ENCODE assay signal across 20 cellular contexts in genomic region chr16:2716948-2717347, GRCh38. TPM values are rescaled to one million over a fixed set of nuclear protein-coding genes. Genes with fewer than 3 reads are reported as not detected.
DNase-seq lines count a peak whose midpoint lies in the region; ATAC-seq and TF ChIP-seq lines count a peak whose summit lies in the region.
"Had no signal": no experiment of that assay in that cellular context is flagged by ENCODE, and none has a peak within 500 bp of the region (broad histone marks: within the 10 kb centered on the region; RNA-seq: fewer than 3 reads in every experiment).

No MANE protein-coding gene starts in this region.

- H3K79me2 ChIP-seq in DND-41 (ENCODE audit: insufficient read depth, low read length) = no peaks in the 10 kb centered on the region
- no peaks in the 10 kb centered on the region for H3K79me2 ChIP-seq in mesendoderm (ENCODE audit: control insufficient read depth, insufficient read depth, low read length)

- CTCF ChIA-PET in activated CD4-positive, alpha-beta memory T cell treated with anti-CD3 and anti-CD28 coated beads, Interleukin-2, amount 10 ng/mL, durations not matched to agents 7 days and 5 days (lab: Charles Lee) = interaction anchor here (1.3 kb wide), 1 partner anchor 244 kb away, joined by 3 read pairs; no protein-coding TSS in a partner anchor

- peaks cover 39% of the 10 kb centered on the region for H3K4me1 ChIP-seq in DND-41 (ENCODE audit: insufficient read depth, low read length)
- H3K4me1 ChIP-seq in NT2/D1 (ENCODE audit: insufficient read depth, insufficient read length) = peaks cover 28% of the 10 kb centered on the region
- no peaks in the 10 kb centered on the region for H3K4me1 ChIP-seq in mesendoderm (ENCODE audit: control insufficient read depth, low read depth, low read length)
- H3K4me1 ChIP-seq: BE2C had no signal

- H3K36me3 Mint-ChIP-seq in activated CD4-positive, alpha-beta memory T cell treated with anti-CD3 and anti-CD28 coated beads, Interleukin-2, amount 10 ng/mL, durations not matched to agents 7 days and 5 days (ENCODE audit: low read depth) = no peaks in the 10 kb centered on the region
- no peaks in the 10 kb centered on the region for H3K36me3 Mint-ChIP-seq in activated T-cell treated with anti-CD3 and anti-CD28 coated beads, Interleukin-2, amount 50 U/mL, for 24 hours (ENCODE audit: low read depth)

- no peak for TF ChIP-seq CTCF in DND-41 (IDR thresholded peaks at IDR 0.05; ENCODE audit: borderline replicate concordance, extremely low read depth, low read length, poor library complexity, severe bottlenecking)

- no peak overlapping the region for H4K8ac ChIP-seq in mesendoderm (ENCODE audit: low read depth, low read length)

- no peak overlapping the region for H2BK120ac ChIP-seq in mesendoderm (ENCODE audit: low read depth, low read length)

- H3K9ac ChIP-seq in DND-41 (ENCODE audit: low read depth, low read length) = 0 out of 2 replicates have a peak overlapping the region, but pooled peaks have one; percentile 53
- H3K9ac ChIP-seq in NT2/D1 (ENCODE audit: insufficient read length, low read depth) = peak overlapping the region; percentile 32
- H3K9ac ChIP-seq in mesendoderm (ENCODE audit: low read length) = no peak overlapping the region

- no peak overlapping the region for H4K5ac ChIP-seq in mesendoderm (ENCODE audit: low read length)

- no peak for ATAC-seq in DND-41 (ENCODE audit: insufficient read depth, low read depth)
- ATAC-seq: Right ventricle myocardium inferior had no signal

- H3K27ac Mint-ChIP-seq in activated CD4-positive, alpha-beta memory T cell treated with anti-CD3 and anti-CD28 coated beads, Interleukin-2, amount 10 ng/mL, durations not matched to agents 7 days and 5 days = no peak overlapping the region
- no peak overlapping the region for H3K27ac Mint-ChIP-seq in activated T-cell treated with anti-CD3 and anti-CD28 coated beads, Interleukin-2, amount 50 U/mL, for 24 hours
- H3K27ac Mint-ChIP-seq: CD4-positive, alpha-beta T cell had no signal

- H3K18ac ChIP-seq in mesendoderm (ENCODE audit: low read length) = no peak overlapping the region

- H3K4ac ChIP-seq in mesendoderm (ENCODE audit: low read depth, low read length) = no peak overlapping the region

- no peak overlapping the region for H2BK15ac ChIP-seq in mesendoderm (replicated peaks; ENCODE audit: low read depth)

- H2AK5ac ChIP-seq in mesendoderm (ENCODE audit: low read length) = no peak overlapping the region

- H3K4me1 Mint-ChIP-seq in activated CD4-positive, alpha-beta memory T cell treated with anti-CD3 and anti-CD28 coated beads, Interleukin-2, amount 10 ng/mL, durations not matched to agents 7 days and 5 days = peaks cover 9% of the 10 kb centered on the region
- H3K4me1 Mint-ChIP-seq in activated T-cell treated with anti-CD3 and anti-CD28 coated beads, Interleukin-2, amount 50 U/mL, for 24 hours (ENCODE audit: low read depth) = peaks cover 14% of the 10 kb centered on the region

- H3K9me3 ChIP-seq in DND-41 (ENCODE audit: insufficient read depth, low read length, severe bottlenecking) (no peaks in the 10 kb centered on the region), NT2/D1 (ENCODE audit: insufficient read depth, low read length) (no peaks in the 10 kb centered on the region)
- H3K9me3 ChIP-seq: BE2C, Caco-2 had no signal

- no peak overlapping the region for H2AFZ ChIP-seq in DND-41 (ENCODE audit: low read depth, low read length)

- H3K4me3 ChIP-seq in DND-41 (ENCODE audit: low read depth in 1 of 2, low read length in 2 of 2) = no peak overlapping the region
- H3K4me3 ChIP-seq in NT2/D1 (ENCODE audit: insufficient read length, low read depth) = no peak overlapping the region
- H3K4me3 ChIP-seq in mesendoderm (ENCODE audit: low read length) = no peak overlapping the region

- H3K27ac ChIP-seq in DND-41 (ENCODE audit: low read length) = no peak overlapping the region
- H3K27ac ChIP-seq in mesendoderm (ENCODE audit: low read depth, low read length) = no peak overlapping the region
- H3K27ac ChIP-seq: HL-60 had no signal

- H3K79me1 ChIP-seq in mesendoderm (ENCODE audit: low read length) = no peaks in the 10 kb centered on the region

- H3K56ac ChIP-seq in mesendoderm (ENCODE audit: low read length) = no peak overlapping the region

- no CpG with 5 or more reads among the region's 10 CpGs for WGBS in mesendoderm (ENCODE audit: extremely low coverage, insufficient coverage, low lambda C conversion rate)

- H3K27me3 ChIP-seq in DND-41 (ENCODE audit: insufficient read depth, low read length, poor library complexity) (no peaks in the 10 kb centered on the region), NT2/D1 (ENCODE audit: insufficient read depth, insufficient read length) (no peaks in the 10 kb centered on the region), mesendoderm (ENCODE audit: insufficient read depth, low read length, poor library complexity) (no peaks in the 10 kb centered on the region)
- H3K27me3 ChIP-seq: BE2C had no signal

- H3K4me2 ChIP-seq in DND-41 (ENCODE audit: insufficient read depth, low read length) (no peak overlapping the region), mesendoderm (ENCODE audit: low read length) (no peak overlapping the region)

- H2BK5ac ChIP-seq in mesendoderm (ENCODE audit: low read length) = no peak overlapping the region

- H4K20me1 ChIP-seq in DND-41 (ENCODE audit: insufficient read depth, low read length) = peaks cover 8% of the 10 kb centered on the region

- no peak overlapping the region for H3K4me3 Mint-ChIP-seq in activated CD4-positive, alpha-beta memory T cell treated with anti-CD3 and anti-CD28 coated beads, Interleukin-2, amount 10 ng/mL, durations not matched to agents 7 days and 5 days
- no peak overlapping the region for H3K4me3 Mint-ChIP-seq in activated T-cell treated with anti-CD3 and anti-CD28 coated beads, Interleukin-2, amount 50 U/mL, for 24 hours
- H3K4me3 Mint-ChIP-seq: CD4-positive, alpha-beta T cell had no signal

- no peak for DNase-seq in DND-41
- DNase-seq in NT2/D1 (ENCODE audit: low read depth, low spot score) = no peak
- peak; percentile 34 for DNase-seq in cerebellar cortex (ENCODE audit: low spot score)
- DNase-seq in mesendoderm = peak; percentile 61
- DNase-seq in GM19240 (ENCODE audit: insufficient read length, low spot score) = no peak
- no peak for DNase-seq in activated CD4-positive, alpha-beta memory T cell treated with anti-CD3 and anti-CD28 coated beads, Interleukin-2, amount 10 ng/mL, durations not matched to agents 7 days and 5 days
- DNase-seq in activated T-cell treated with anti-CD3 and anti-CD28 coated beads, Interleukin-2, amount 50 U/mL, for 24 hours = no peak
- DNase-seq: BE2C, Caco-2, DMS 273 treated with DMSO at 0.1 percent for 48 hours, IMR-90, NCI-H1417, NCI-H187, NCI-H446, NCI-H526, OCI-M1 had no signal

- no peak overlapping the region for H3K23ac ChIP-seq in mesendoderm (ENCODE audit: low read length)

- H3K9me3 Mint-ChIP-seq in activated CD4-positive, alpha-beta memory T cell treated with anti-CD3 and anti-CD28 coated beads, Interleukin-2, amount 10 ng/mL, durations not matched to agents 7 days and 5 days = no peaks in the 10 kb centered on the region
- no peaks in the 10 kb centered on the region for H3K9me3 Mint-ChIP-seq in activated T-cell treated with anti-CD3 and anti-CD28 coated beads, Interleukin-2, amount 50 U/mL, for 24 hours
- H3K9me3 Mint-ChIP-seq: CD4-positive, alpha-beta T cell had no signal

- H3K27me3 Mint-ChIP-seq in activated CD4-positive, alpha-beta memory T cell treated with anti-CD3 and anti-CD28 coated beads, Interleukin-2, amount 10 ng/mL, durations not matched to agents 7 days and 5 days = peaks cover 5% of the 10 kb centered on the region
- peaks cover 9% of the 10 kb centered on the region for H3K27me3 Mint-ChIP-seq in activated T-cell treated with anti-CD3 and anti-CD28 coated beads, Interleukin-2, amount 50 U/mL, for 24 hours
- H3K27me3 Mint-ChIP-seq: CD4-positive, alpha-beta T cell had no signal

- H3K36me3 ChIP-seq in DND-41 (ENCODE audit: insufficient read depth, low read length) = no peaks in the 10 kb centered on the region
- H3K36me3 ChIP-seq in NT2/D1 (ENCODE audit: insufficient read depth, insufficient read length, low read length) = no peaks in the 10 kb centered on the region
- no peaks in the 10 kb centered on the region for H3K36me3 ChIP-seq in mesendoderm (ENCODE audit: control insufficient read depth, insufficient read depth, low read length)
- H3K36me3 ChIP-seq: BE2C had no signal

- POLR2A ChIA-PET in activated CD4-positive, alpha-beta memory T cell treated with anti-CD3 and anti-CD28 coated beads, Interleukin-2, amount 10 ng/mL, durations not matched to agents 7 days and 5 days (lab: Charles Lee) = interaction anchor here (0.8 to 1.1 kb wide), 5 partner anchors 20 to 179 kb away, joined by 3 to 6 read pairs (median 3); partner anchors contain the start of genes ELOB and PDPK1

RNA-seq across cellular contexts. Expression of gene PRSS27, which starts 3.1 kb away (rescaled TPM):
- 0.97 TPM for polyA plus RNA-seq in mesendoderm (2013, experiment 1 of 2)
- polyA plus RNA-seq in mesendoderm (2013, experiment 2 of 2) = 1.0 TPM
- 1 to 10 TPM; 1.6 to 1.8 TPM for total RNA-seq in activated CD4-positive, alpha-beta memory T cell treated with anti-CD3 and anti-CD28 coated beads, Interleukin-2, amount 10 ng/mL, durations not matched to agents 7 days and 5 days
- total RNA-seq: HT1080 had no signal

RNA-seq across cellular contexts. Expression of gene KCTD5, which starts 34.6 kb away (rescaled TPM):
- polyA plus RNA-seq in mesendoderm (2013, experiment 1 of 2) = 41.6 TPM
- 38.7 TPM for polyA plus RNA-seq in mesendoderm (2013, experiment 2 of 2)
- 10 to 100 TPM; 35.9 to 39.8 TPM for total RNA-seq in activated CD4-positive, alpha-beta memory T cell treated with anti-CD3 and anti-CD28 coated beads, Interleukin-2, amount 10 ng/mL, durations not matched to agents 7 days and 5 days

RNA-seq across cellular contexts. Expression of gene SRRM2, which starts 35.5 kb away (rescaled TPM):
- 539 TPM for polyA plus RNA-seq in mesendoderm (2013, experiment 1 of 2)
- 505 TPM for polyA plus RNA-seq in mesendoderm (2013, experiment 2 of 2)
- 100 to 1,000 TPM; 520 to 539 TPM for total RNA-seq in activated CD4-positive, alpha-beta memory T cell treated with anti-CD3 and anti-CD28 coated beads, Interleukin-2, amount 10 ng/mL, durations not matched to agents 7 days and 5 days

Comparison
In these comparisons a context has a peak if more than half of its experiments do, and no peak if none do; other contexts are left out.
1. DNase-seq: peak in cerebellar cortex (single experiment) and mesendoderm (single experiment); none in DND-41 (single experiment), NT2/D1 (single experiment), GM19240 (single experiment), activated CD4-positive, alpha-beta memory T cell treated with anti-CD3 and anti-CD28 coated beads, Interleukin-2, amount 10 ng/mL, durations not matched to agents 7 days and 5 days (single experiment) and activated T-cell treated with anti-CD3 and anti-CD28 coated beads, Interleukin-2, amount 50 U/mL, for 24 hours (single experiment).